In genomic region chr1:19744335-19744743, GRCh38 we compare ENCODE assay signal across 25 cellular contexts. TPM values are rescaled to one million over a fixed set of nuclear protein-coding genes. Genes with fewer than 3 reads are reported as not detected.
DNase-seq lines count a peak whose midpoint lies in the region; ATAC-seq, FAIRE-seq and TF ChIP-seq lines count a peak whose summit lies in the region.
"Had no signal": no experiment of that assay in that cellular context is flagged by ENCODE, and none has a peak within 500 bp of the region (broad histone marks: within the 10 kb centered on the region; RNA-seq: fewer than 3 reads in every experiment).

No MANE protein-coding gene starts in this region.

- no peak overlapping the region for H3K4me2 ChIP-seq in K562 (ENCODE audit: insufficient read depth, low read length)
- no peak overlapping the region for H3K4me2 ChIP-seq in PC-9
- H3K4me2 ChIP-seq: BLaER1 treated with 17β-estradiol and CSF1 and Interleukin-3, amounts not matched to agents 10 nM and 100 nM had no signal

- no peak for TF ChIP-seq RAD21 in K562 (CRISPR knock-in tag; conservative IDR thresholded peaks at IDR 0.05 in 1 of 2, IDR thresholded peaks at IDR 0.05 in 1 of 2)

- no peak overlapping the region for H3K9ac ChIP-seq in K562 (ENCODE audit: insufficient read depth in 1 of 2, low read depth in 2 of 2, low read length in 2 of 2)
- H3K9ac ChIP-seq: BLaER1 treated with 17β-estradiol and CSF1 and Interleukin-3, amounts not matched to agents 10 nM and 100 nM had no signal

- H3K36me3 ChIP-seq in K562 (ENCODE audit: control insufficient read depth, insufficient read depth, low read length) (no peaks in the 10 kb centered on the region), upper lobe of right lung (peaks cover 10% of the 10 kb centered on the region), HAP-1 (replicated peaks) (no peaks in the 10 kb centered on the region), PC-9 (ENCODE audit: low read depth) (no peaks in the 10 kb centered on the region)
- H3K36me3 ChIP-seq: MG63, SJCRH30 had no signal

- peaks cover 14% of the 10 kb centered on the region for H4K20me1 ChIP-seq in K562 (replicated peaks; ENCODE audit: control insufficient read depth, insufficient read depth, low read length)
- H4K20me1 ChIP-seq in PC-9 (ENCODE audit: insufficient read depth): no peaks in the 10 kb centered on the region
- H4K20me1 ChIP-seq: BLaER1 treated with 17β-estradiol and CSF1 and Interleukin-3, amounts not matched to agents 10 nM and 100 nM had no signal

- H3K4me1 ChIP-seq in K562 (replicated peaks in 1 of 2; ENCODE audit: control insufficient read depth in 2 of 2, insufficient read depth in 2 of 2, low read length in 2 of 2) (no peaks in the 10 kb centered on the region), upper lobe of right lung (no peaks in the 10 kb centered on the region), HAP-1 (no peaks in the 10 kb centered on the region), PC-9 (replicated peaks; ENCODE audit: insufficient read depth) (no peaks in the 10 kb centered on the region)
- H3K4me1 ChIP-seq: BLaER1 treated with 17β-estradiol and CSF1 and Interleukin-3, amounts not matched to agents 10 nM and 100 nM; SJCRH30 had no signal

- H3K4me3 ChIP-seq in K562: no peak overlapping the region
- no peak overlapping the region for H3K4me3 ChIP-seq in upper lobe of right lung
- H3K4me3 ChIP-seq in HAP-1: no peak overlapping the region
- H3K4me3 ChIP-seq in PC-9: no peak overlapping the region
- H3K4me3 ChIP-seq: BLaER1 treated with 17β-estradiol and CSF1 and Interleukin-3, amounts not matched to agents 10 nM and 100 nM; MG63; SJCRH30 had no signal

- TF ChIP-seq POLR2A in K562 (conservative IDR thresholded peaks at IDR 0.05): no peak

- CTCF ChIA-PET in K562 (lab: Yijun Ruan, JAX; ENCODE audit: low intra/inter-chr PET ratio): no interaction called here
- CTCF ChIA-PET in PC-9 (lab: Charles Lee): no interaction called here

- H3K9me1 ChIP-seq in K562 (ENCODE audit: control insufficient read depth, insufficient read depth, low read length): no peaks in the 10 kb centered on the region

- intact Hi-C loops in Right ventricle myocardium inferior (cut with DNase I): no loop called here
- intact Hi-C loops in cardiac septum (cut with DNase I): no loop called here
- intact Hi-C loops in K562 (cut with micrococcal nuclease): no loop called here
- intact Hi-C loops in upper lobe of right lung (cut with DNase I): no loop called here
- intact Hi-C loops in PC-9 (cut with micrococcal nuclease; ENCODE audit: unreplicated experiment): no loop called here

- H3K9me2 ChIP-seq in PC-9 (ENCODE audit: insufficient read depth): no peaks in the 10 kb centered on the region

- ATAC-seq in Right ventricle myocardium inferior (peak; percentile 61), K562 (no peak), upper lobe of right lung (peak; percentile 21)

- FAIRE-seq in K562 (lab: Jason Lieb, UNC): no peak
- FAIRE-seq: D721Med, GM12891, GM18507, H54 had no signal

- WGBS in K562 (ENCODE audit: insufficient coverage, low coverage, missing lambda C conversion rate): 1% methylated on average over 4 of the region's 4 CpGs

- H3K27ac ChIP-seq in K562 (ENCODE audit: extremely low read depth, low read depth, low read length) (no peak overlapping the region), upper lobe of right lung (no peak overlapping the region), PC-9 (no peak overlapping the region)
- H3K27ac ChIP-seq: BLaER1 treated with 17β-estradiol and CSF1 and Interleukin-3, amounts not matched to agents 10 nM and 100 nM; SJCRH30 had no signal

- no peak for DNase-seq in Right ventricle myocardium inferior (ENCODE audit: missing footprints)
- DNase-seq in cardiac septum (ENCODE audit: low spot score): no peak
- DNase-seq in K562 (ENCODE audit: extremely low read depth in 1 of 4, low spot score in 3 of 4): no peak
- peak; percentile 67 for DNase-seq in myocyte (ENCODE audit: low read depth)
- DNase-seq in upper lobe of right lung: no peak
- no peak for DNase-seq in HAP-1 (ENCODE audit: low spot score in 2 of 2)
- DNase-seq in G401 (ENCODE audit: low spot score): no peak
- DNase-seq in PC-9: no peak
- DNase-seq: 8988T; CD8-positive, alpha-beta memory T cell; DMS79 treated with DMSO at 0.1 percent for 48 hours; GF-D8; Karpas-422; MG63; NCI-H1105; NCI-H1694; NCI-H524 treated with DMSO at 0.1 percent for 48 hours; NK-92 treated with Interleukin-12 subunit alpha and Interleukin-12 subunit beta, amount 100 ng/mL, for 24 hours; RPMI8226; SJCRH30 had no signal

- H3F3A ChIP-seq in PC-9 (ENCODE audit: insufficient read depth, low read depth): no peaks in the 10 kb centered on the region

- peaks cover 46 to 76% of the 10 kb centered on the region in 2 experiments for H3K27me3 ChIP-seq in K562 (ENCODE audit: control insufficient read depth in 2 of 2, insufficient read depth in 2 of 2, low read length in 2 of 2)
- H3K27me3 ChIP-seq in upper lobe of right lung: no peaks in the 10 kb centered on the region
- H3K27me3 ChIP-seq in HAP-1 (ENCODE audit: low read depth): no peaks in the 10 kb centered on the region
- no peaks in the 10 kb centered on the region for H3K27me3 ChIP-seq in PC-9 (ENCODE audit: insufficient read depth, low read depth)
- H3K27me3 ChIP-seq: BLaER1 treated with 17β-estradiol and CSF1 and Interleukin-3, amounts not matched to agents 10 nM and 100 nM; MG63; SJCRH30 had no signal

- POLR2A ChIA-PET in K562 (lab: Yijun Ruan, JAX): no interaction called here
- POLR2A ChIA-PET in PC-9 (lab: Charles Lee; ENCODE audit: unreplicated experiment): no interaction called here

- BruUV-seq in K562 (replicated peaks; lab: Mats Ljungman, UMichigan): no TSS peak
- BruUV-seq in PC-9 (replicated peaks; lab: Mats Ljungman, UMichigan): no TSS peak

- H2AFZ ChIP-seq in K562 (ENCODE audit: low read depth, low read length): no peak overlapping the region
- H2AFZ ChIP-seq in PC-9: no peak overlapping the region

- H3K9me3 ChIP-seq in K562 (replicated peaks; ENCODE audit: control insufficient read depth, insufficient read depth, low read depth, low read length): no peaks in the 10 kb centered on the region
- H3K9me3 ChIP-seq in upper lobe of right lung: no peaks in the 10 kb centered on the region
- no peaks in the 10 kb centered on the region for H3K9me3 ChIP-seq in HAP-1
- no peaks in the 10 kb centered on the region for H3K9me3 ChIP-seq in PC-9 (ENCODE audit: insufficient read depth, low read depth)
- H3K9me3 ChIP-seq: BLaER1 treated with 17β-estradiol and CSF1 and Interleukin-3, amounts not matched to agents 10 nM and 100 nM; MG63 had no signal

- H3K79me2 ChIP-seq in K562 (ENCODE audit: control insufficient read depth, insufficient read depth, low read length) (no peaks in the 10 kb centered on the region), PC-9 (ENCODE audit: low read depth) (no peaks in the 10 kb centered on the region)

- in situ Hi-C loops in K562 (cut with MboI): no loop called here
- in situ Hi-C loops in HAP-1 (cut with MboI; ENCODE audit: low sequenced_read_pairs): no loop called here
- in situ Hi-C loops in G401 (cut with HindIII; ENCODE audit: low sequenced_read_pairs): no loop called here

- TF ChIP-seq EP300 in K562 (IDR thresholded peaks at IDR 0.05; ENCODE audit: low read length): no peak

- TF ChIP-seq CTCF in K562 (IDR thresholded peaks at IDR 0.05 in 2 of 3, conservative IDR thresholded peaks at IDR 0.05 in 1 of 3; ENCODE audit: insufficient read depth in 2 of 3, low read depth in 1 of 3, low read length in 3 of 3) (no peak), upper lobe of right lung (IDR thresholded peaks at IDR 0.05) (no peak), PC-9 (conservative IDR thresholded peaks at IDR 0.05) (no peak)

TF ChIP-seq in K562, 482 proteins besides CTCF, POLR2A, EP300 and RAD21:
- TF ChIP-seq ZNF384 (IDR thresholded peaks at IDR 0.05; ENCODE audit: low read depth, low read length): no peak
- TF ChIP-seq TFE3 (CRISPR knock-in tag; IDR thresholded peaks at IDR 0.05): peak; percentile 61
- TF ChIP-seq TCF7L2 (IDR thresholded peaks at IDR 0.05; ENCODE audit: low read depth, low read length): no peak

RNA-seq across cellular contexts. Expression of gene TMCO4, which starts 55.4 kb away (rescaled TPM):
- total RNA-seq in Right ventricle myocardium inferior (7.6 TPM), cardiac septum (9.3 TPM), K562 (2014; rRNA removed) (2.1 and 3.3 TPM in 2 replicates), K562 (2014; rRNA removed; fragmentation: Illumina TruSeq; extraction: Trizol) (0.91 and 1.4 TPM in 2 replicates), K562 (2015; rRNA removed; fragmentation: Illumina TruSeq; extraction: Trizol) (1.6 and 2.0 TPM in 2 replicates), K562 (2021) (1.2 and 2.1 TPM in 2 replicates), myocyte (11.0 and 15.8 TPM in 2 replicates), upper lobe of right lung (24.3 TPM), PC-9 (2021) (22.6 and 22.7 TPM in 2 replicates)
- total RNA-seq in K562 (2011; cell fraction: chromatin; rRNA removed; ENCODE audit: low replicate concordance): 0.67 and 1.3 TPM in 2 replicates
- total RNA-seq in K562 (2011; cell fraction: nucleolus; rRNA removed): 0.66 and 1.2 TPM in 2 replicates
- 0.59 TPM in 1 of 2 replicates, not detected in the other for total RNA-seq in K562 (2011; cell fraction: nucleoplasm; rRNA removed)
- polyA plus RNA-seq in K562 (2011; rRNA removed) (0.27 and 0.57 TPM in 2 replicates), K562 (2014; fragmentation: Illumina TruSeq; extraction: Trizol) (1.4 and 1.7 TPM in 2 replicates), K562 (2014; fragmentation: Nextera tagmentation; extraction: Ambion mirVana) (under 1 TPM; 0.06 to 0.21 TPM), K562 (2014; rRNA removed) (1.9 and 3.2 TPM in 2 replicates)
- 0.13 and 0.94 TPM in 2 replicates for polyA plus RNA-seq in K562 (2011; cell fraction: cytosol; rRNA removed)
- polyA plus RNA-seq in K562 (2011; cell fraction: nucleus; rRNA removed): 0.45 and 1.5 TPM in 2 replicates
- polyA plus RNA-seq in K562 (2012): 1.3 and 3.3 TPM in 2 replicates
- polyA minus RNA-seq in K562 (2011; rRNA and poly(A)+ RNA removed): 0.07 and 0.15 TPM in 2 replicates
- not detected in 2 replicates for polyA minus RNA-seq in K562 (2011; cell fraction: cytosol; rRNA and poly(A)+ RNA removed)
- 0.54 and 0.56 TPM in 2 replicates for polyA minus RNA-seq in K562 (2011; cell fraction: nucleus; rRNA and poly(A)+ RNA removed)
- polyA plus RNA-seq in myocyte (2012): 7.9 TPM
- 10.1 and 12.6 TPM in 2 replicates for total RNA-seq in G401 (2014; rRNA removed; shearing (Covaris generic))
